ENCODE assay signal across 20 cellular contexts in the genomic region with DNA sequence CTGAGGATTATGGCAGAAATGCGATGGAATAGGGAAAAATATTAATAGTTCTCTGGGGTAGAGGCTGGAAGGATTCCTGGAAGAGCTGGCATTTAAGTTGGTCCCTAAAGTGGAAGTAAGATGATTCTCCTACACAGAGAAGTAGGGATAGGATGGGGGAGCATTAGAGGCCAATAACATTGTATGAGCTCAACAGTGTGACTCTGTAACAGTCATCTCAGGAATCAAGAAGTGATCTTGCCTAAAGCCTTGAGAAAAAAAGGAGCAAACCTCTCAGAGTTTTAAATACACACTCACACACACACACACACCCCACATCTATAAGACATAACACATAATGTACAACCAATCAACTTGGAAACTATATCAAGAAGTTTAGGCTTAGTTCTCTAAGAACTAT.
"Had no signal": no experiment of that assay in that cellular context is flagged by ENCODE, and none has a peak within 500 bp of the region (broad histone marks: within the 10 kb centered on the region; RNA-seq: fewer than 3 reads in every experiment).

No MANE protein-coding gene starts in this region.

- H3K4me1 ChIP-seq: heart left ventricle, tibial artery, vagina had no signal

- H3K9me3 Mint-ChIP-seq: natural killer cell; neural crest cell; stimulated activated memory B cell treated with anti-CD40 and anti-IgM and Interleukin-4, amounts not matched to agents 10 μg/mL and 1 μg/mL and 100 μg/mL, for 72 hours; stimulated activated naive CD8-positive, alpha-beta T cell treated with anti-CD3 and anti-CD28 coated beads, Interleukin-15, Interleukin-2, amounts not matched to agents 100 ng/mL and 50 ng/mL, for 24 hours had no signal

- H3K27me3 Mint-ChIP-seq: progenitor cell of endocrine pancreas; stimulated activated memory B cell treated with anti-CD40 and anti-IgM and Interleukin-4, amounts not matched to agents 10 μg/mL and 1 μg/mL and 100 μg/mL, for 72 hours had no signal

- H3K27ac Mint-ChIP-seq: natural killer cell; progenitor cell of endocrine pancreas; stimulated activated memory B cell treated with anti-CD40 and anti-IgM and Interleukin-4, amounts not matched to agents 10 μg/mL and 1 μg/mL and 100 μg/mL, for 72 hours; stimulated activated naive CD8-positive, alpha-beta T cell treated with anti-CD3 and anti-CD28 coated beads, Interleukin-15, Interleukin-2, amounts not matched to agents 100 ng/mL and 50 ng/mL, for 24 hours had no signal

- H3K27me3 ChIP-seq: ovary, tibial artery, upper lobe of right lung, vagina had no signal

- H3K4me3 Mint-ChIP-seq: natural killer cell; neural crest cell; stimulated activated memory B cell treated with anti-CD40 and anti-IgM and Interleukin-4, amounts not matched to agents 10 μg/mL and 1 μg/mL and 100 μg/mL, for 72 hours; stimulated activated naive CD8-positive, alpha-beta T cell treated with anti-CD3 and anti-CD28 coated beads, Interleukin-15, Interleukin-2, amounts not matched to agents 100 ng/mL and 50 ng/mL, for 24 hours had no signal

- DNase-seq: cortex of kidney; effector memory CD4-positive, alpha-beta T cell; heart left ventricle; hypothalamus; islet precursor cell; mucosa of descending colon; natural killer cell; ovary; right cardiac atrium; stimulated activated CD4-positive, alpha-beta T cell treated with anti-CD3 and anti-CD28 coated beads, Interleukin-4, amount 100 ng/mL, for 1 hour; stimulated activated CD8-positive, alpha-beta memory T cell treated with anti-CD3 and anti-CD28 coated beads, Interleukin-4, amount 100 ng/mL, for 48 hours; tibial artery; upper lobe of right lung had no signal

- H3K36me3 ChIP-seq: heart left ventricle, ovary, tibial artery, upper lobe of right lung, vagina had no signal

- ATAC-seq: esophagus mucosa; heart left ventricle; left lobe of liver; mucosa of descending colon; natural killer cell; right cardiac atrium; stimulated activated memory B cell treated with anti-CD40 and anti-IgM and Interleukin-4, amounts not matched to agents 10 μg/mL and 1 μg/mL and 100 μg/mL, for 72 hours; upper lobe of right lung had no signal

- H3K9me3 ChIP-seq: ovary, upper lobe of right lung, vagina had no signal

- H3K4me1 Mint-ChIP-seq: natural killer cell; stimulated activated memory B cell treated with anti-CD40 and anti-IgM and Interleukin-4, amounts not matched to agents 10 μg/mL and 1 μg/mL and 100 μg/mL, for 72 hours had no signal

- H3K36me3 Mint-ChIP-seq: natural killer cell had no signal

- H3K4me3 ChIP-seq: heart left ventricle, mucosa of descending colon, ovary, tibial artery, upper lobe of right lung, vagina had no signal

- H3K27ac ChIP-seq: heart left ventricle, ovary, tibial artery, vagina had no signal
